Comparison of ENCODE assay signal across 1 cellular context in genomic region chr11:113272927-113273615, GRCh38.
TF ChIP-seq lines count a peak whose summit lies in the region.

No MANE protein-coding gene starts in this region.

TF ChIP-seq in GM23338, 12 proteins besides CTCF, POLR2A, EP300 and RAD21:
- TF ChIP-seq STAT1 (IDR thresholded peaks at IDR 0.05; ENCODE audit: unreplicated experiment) (no peak), POLR2AphosphoS5 (IDR thresholded peaks at IDR 0.05; ENCODE audit: low read depth) (no peak), ZNF331 (CRISPR knock-in tag; IDR thresholded peaks at IDR 0.05; ENCODE audit: low read depth) (no peak), CREB1 (CRISPR knock-in tag; IDR thresholded peaks at IDR 0.05; ENCODE audit: low read depth) (no peak), NANOG (IDR thresholded peaks at IDR 0.05; ENCODE audit: borderline replicate concordance) (no peak), ZNF114 (CRISPR knock-in tag; IDR thresholded peaks at IDR 0.05) (no peak), ZNF462 (CRISPR knock-in tag; IDR thresholded peaks at IDR 0.05) (no peak), EZH2phosphoT487 (IDR thresholded peaks at IDR 0.05; ENCODE audit: unreplicated experiment) (no peak), JUNB (IDR thresholded peaks at IDR 0.05; ENCODE audit: unreplicated experiment) (no peak), REST (IDR thresholded peaks at IDR 0.05; ENCODE audit: unreplicated experiment) (no peak), EZH2 (IDR thresholded peaks at IDR 0.05; ENCODE audit: low read depth, unreplicated experiment) (no peak)
- TF ChIP-seq, protein P1, sequence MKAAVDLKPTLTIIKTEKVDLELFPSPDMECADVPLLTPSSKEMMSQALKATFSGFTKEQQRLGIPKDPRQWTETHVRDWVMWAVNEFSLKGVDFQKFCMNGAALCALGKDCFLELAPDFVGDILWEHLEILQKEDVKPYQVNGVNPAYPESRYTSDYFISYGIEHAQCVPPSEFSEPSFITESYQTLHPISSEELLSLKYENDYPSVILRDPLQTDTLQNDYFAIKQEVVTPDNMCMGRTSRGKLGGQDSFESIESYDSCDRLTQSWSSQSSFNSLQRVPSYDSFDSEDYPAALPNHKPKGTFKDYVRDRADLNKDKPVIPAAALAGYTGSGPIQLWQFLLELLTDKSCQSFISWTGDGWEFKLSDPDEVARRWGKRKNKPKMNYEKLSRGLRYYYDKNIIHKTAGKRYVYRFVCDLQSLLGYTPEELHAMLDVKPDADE (IDR thresholded peaks at IDR 0.05), result no peak
TF ChIP-seq in GM23338: peak in this region for 0.
